In the genomic region with DNA sequence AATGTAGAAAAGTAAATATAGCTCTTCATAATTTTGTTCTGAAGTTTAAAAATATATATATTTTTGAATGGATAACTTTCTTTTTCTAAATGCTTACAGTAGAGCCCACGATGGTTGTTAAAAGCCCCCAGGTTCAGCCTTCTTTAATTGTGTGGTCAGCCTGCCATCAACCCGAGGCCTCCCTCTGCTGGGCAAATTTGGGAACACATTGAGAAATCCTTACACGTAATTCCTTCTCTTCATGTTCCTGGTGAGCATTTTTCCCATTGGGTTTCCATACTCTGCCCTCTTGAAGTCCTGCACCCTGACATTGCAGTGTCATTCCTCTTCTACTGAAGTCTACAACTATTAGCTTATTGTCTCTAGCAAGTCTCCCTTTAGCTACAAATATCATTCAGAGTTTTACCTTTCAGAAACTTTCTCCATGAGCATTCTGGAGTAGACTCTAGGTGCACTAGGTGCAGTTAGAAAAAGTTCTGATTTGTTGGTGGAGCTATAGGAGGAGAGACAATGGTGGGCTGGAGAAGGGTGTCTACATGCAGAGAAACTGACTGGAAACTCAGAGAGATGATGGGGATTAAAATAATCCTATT, we compare ENCODE assay signal across 8 cellular contexts. TPM values are rescaled to one million over a fixed set of nuclear protein-coding genes. Genes with fewer than 3 reads are reported as not detected.
DNase-seq lines count a peak whose midpoint lies in the region; ATAC-seq and TF ChIP-seq lines count a peak whose summit lies in the region.

No MANE protein-coding gene starts in this region.

- no peak for TF ChIP-seq EP300 in esophagus muscularis mucosa (IDR thresholded peaks at IDR 0.05)

- ATAC-seq in GM21528 (IDR thresholded peaks at IDR 0.05; ENCODE audit: low FRiP score, unreplicated experiment) (no peak), GM18505 (IDR thresholded peaks at IDR 0.05; ENCODE audit: unreplicated experiment) (no peak)

- no peak overlapping the region for H3K27ac ChIP-seq in esophagus muscularis mucosa (replicated peaks in 1 of 4)

- H3K36me3 ChIP-seq in esophagus muscularis mucosa, result peaks cover 5 to 39% (median 21%) of the 10 kb centered on the region in 4 donors

- H3K4me3 ChIP-seq in esophagus muscularis mucosa, result no peak overlapping the region

- peaks cover 22% of the 10 kb centered on the region for H3K4me1 Mint-ChIP-seq in nephron

- peak; percentile 78 for TF ChIP-seq CTCF in GM12872 (IDR thresholded peaks at IDR 0.05; ENCODE audit: insufficient read depth, low read depth, low read length)
- TF ChIP-seq CTCF in esophagus muscularis mucosa (IDR thresholded peaks at IDR 0.05), result peak; percentile 76 to 90 (median 79)
- peak; percentile 80 to 89 (median 81) for TF ChIP-seq CTCF in nephron (IDR thresholded peaks at IDR 0.05; ENCODE audit: unreplicated experiment in 3 of 3)

- DNase-seq in AG08395 (ENCODE audit: low spot score) (peak; percentile 79), NCI-H2227 (lab: John Stamatoyannopoulos, UW; ENCODE audit: unreplicated experiment) (peak; percentile 77), esophagus muscularis mucosa (ENCODE audit: extremely low spot score) (no peak)
- DNase-seq in activated CD4-positive, alpha-beta T cell treated with anti-CD3 and anti-CD28 coated beads, Interleukin-2, amount 50 U/mL, for 4 hours, result peak; percentile 34 to 44

- no peaks in the 10 kb centered on the region for H3K9me3 Mint-ChIP-seq in nephron

- 1% methylated on average over 3 of the region's 3 CpGs for WGBS in esophagus muscularis mucosa

- TF ChIP-seq POLR2A in esophagus muscularis mucosa (IDR thresholded peaks at IDR 0.05; ENCODE audit: low read depth) (no peak), GM18505 (IDR thresholded peaks at IDR 0.05; ENCODE audit: borderline replicate concordance, extremely low read depth, insufficient read depth, insufficient read length) (no peak)

- H3K27ac Mint-ChIP-seq in nephron, result no peak overlapping the region

- intact Hi-C loops in esophagus muscularis mucosa (cut with DNase I), result loop anchor here (5.0 kb wide), 2 partner anchors 216 to 281 kb away; no protein-coding TSS in a partner anchor

- H3K9me3 ChIP-seq in esophagus muscularis mucosa, result no peaks in the 10 kb centered on the region

- no peaks in the 10 kb centered on the region for H3K27me3 Mint-ChIP-seq in nephron (ENCODE audit: low read depth)

- peaks cover 4% of the 10 kb centered on the region for H3K36me3 Mint-ChIP-seq in nephron (ENCODE audit: low read depth)

- H3K4me3 Mint-ChIP-seq in nephron, result no peak overlapping the region

- no peaks in the 10 kb centered on the region for H3K27me3 ChIP-seq in esophagus muscularis mucosa

- no peaks in the 10 kb centered on the region for H3K4me1 ChIP-seq in esophagus muscularis mucosa

RNA-seq across cellular contexts. Expression of a gene that starts 40.6 kb away (rescaled TPM):
- total RNA-seq in esophagus muscularis mucosa, result 1 to 10 TPM; 5.3 to 6.4 (median 5.9) TPM
